10 cellular contexts compared by ENCODE assay signal in the genomic region with DNA sequence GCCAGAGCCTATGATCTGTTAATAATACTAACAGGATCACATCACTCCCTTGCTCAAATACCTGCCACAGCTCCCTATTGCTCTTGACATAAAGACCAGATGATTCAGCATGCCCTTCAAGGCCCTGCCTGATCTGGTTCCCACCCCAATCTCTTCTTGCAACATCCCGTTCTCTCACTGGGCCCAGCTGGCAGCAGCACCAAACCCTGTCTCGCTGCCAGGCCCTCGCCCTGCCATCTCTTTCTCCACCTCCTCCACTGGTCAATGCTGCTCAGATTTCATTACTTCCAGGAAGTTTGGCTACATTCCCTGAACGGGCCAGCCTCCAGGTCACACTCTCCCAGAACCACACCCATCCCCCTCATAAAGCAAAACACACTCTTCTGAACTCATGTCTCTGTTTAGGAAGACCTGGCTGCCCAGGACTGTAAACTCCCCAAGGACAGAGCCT. TPM values are rescaled to one million over a fixed set of nuclear protein-coding genes. Genes with fewer than 3 reads are reported as not detected.
DNase-seq lines count a peak whose midpoint lies in the region; ATAC-seq and TF ChIP-seq lines count a peak whose summit lies in the region.
"Had no signal": no experiment of that assay in that cellular context is flagged by ENCODE, and none has a peak within 500 bp of the region (broad histone marks: within the 10 kb centered on the region; RNA-seq: fewer than 3 reads in every experiment).

No MANE protein-coding gene starts in this region.

- H3K27me3 ChIP-seq in PC-3 (ENCODE audit: low read length): no peaks in the 10 kb centered on the region

- H3K27me3 Mint-ChIP-seq in progenitor cell of endocrine pancreas: no peaks in the 10 kb centered on the region

- DNase-seq in DMS79 (lab: John Stamatoyannopoulos, UW) (peak; percentile 32), PC-3 (peak; percentile 93), fibroblast of the aortic adventitia (ENCODE audit: low read depth) (peak; percentile 99), progenitor cell of endocrine pancreas (ENCODE audit: low spot score, unreplicated experiment) (no peak), GM20000 (ENCODE audit: low spot score) (no peak), germinal center (ENCODE audit: low spot score) (no peak), cerebellar nuclear complex (lab: John Stamatoyannopoulos, UW) (no peak)
- DNase-seq: activated CD4-positive, alpha-beta T cell treated with anti-CD3 and anti-CD28 coated beads, Interleukin-2, amount 50 U/mL, for 48 hours had no signal

- H3K4me3 Mint-ChIP-seq in progenitor cell of endocrine pancreas (ENCODE audit: low read depth): no peak overlapping the region

- no peaks in the 10 kb centered on the region for H3K9me3 Mint-ChIP-seq in progenitor cell of endocrine pancreas (ENCODE audit: low read depth)

- intact Hi-C loops in PC-3 (cut with micrococcal nuclease): no loop called here

- no peaks in the 10 kb centered on the region for H3K36me3 ChIP-seq in PC-3 (ENCODE audit: low read depth, low read length)

- BruUV-seq in PC-3 (replicated peaks; lab: Mats Ljungman, UMichigan): no TSS peak

- H3K9me2 ChIP-seq in PC-3 (replicated peaks; ENCODE audit: low read length): no peaks in the 10 kb centered on the region

- peak overlapping the region; percentile 39 for H3K27ac Mint-ChIP-seq in progenitor cell of endocrine pancreas

- peaks cover 10% of the 10 kb centered on the region for H3K4me1 ChIP-seq in PC-3 (ENCODE audit: insufficient read depth, low read length)

- H3K36me3 Mint-ChIP-seq in progenitor cell of endocrine pancreas (ENCODE audit: insufficient read depth): peaks cover 1% of the 10 kb centered on the region

- H3F3A ChIP-seq in PC-3 (ENCODE audit: low read length, unreplicated experiment): no peaks in the 10 kb centered on the region

- no peaks in the 10 kb centered on the region for H3K79me2 ChIP-seq in PC-3 (ENCODE audit: low read length)

- peak overlapping the region; percentile 53 for H3K4me2 ChIP-seq in PC-3 (ENCODE audit: low read length)

- H3K4me3 ChIP-seq in PC-3 (ENCODE audit: low read length) (no peak overlapping the region), fibroblast of the aortic adventitia (ENCODE audit: low read depth, low read length) (no peak overlapping the region)
- H3K4me3 ChIP-seq: GM12878 had no signal

- ATAC-seq in PC-3 (peak; percentile 97), HG02884 (IDR thresholded peaks at IDR 0.05; ENCODE audit: unreplicated experiment) (no peak)
- ATAC-seq: GM12878 had no signal

- no peaks in the 10 kb centered on the region for H3K9me3 ChIP-seq in PC-3 (ENCODE audit: low read length)

- TF ChIP-seq CTCF in PC-3 (conservative IDR thresholded peaks at IDR 0.05; ENCODE audit: low read depth, low read length) (no peak), fibroblast of the aortic adventitia (IDR thresholded peaks at IDR 0.05; ENCODE audit: insufficient read depth, low read length) (no peak), progenitor cell of endocrine pancreas (IDR thresholded peaks at IDR 0.05; ENCODE audit: unreplicated experiment) (no peak), GM20000 (IDR thresholded peaks at IDR 0.05; ENCODE audit: extremely low read depth, missing control alignments) (no peak)

- peak overlapping the region; percentile 41; the same call in 1 of the 2 replicates for H3K27ac ChIP-seq in PC-3 (ENCODE audit: low read length)

- H3K9ac ChIP-seq in PC-3 (ENCODE audit: low read length): no peak overlapping the region

- H2AFZ ChIP-seq in PC-3 (ENCODE audit: low read length): no peak overlapping the region

- H3K4me1 Mint-ChIP-seq in progenitor cell of endocrine pancreas (ENCODE audit: low read depth): peaks cover 24% of the 10 kb centered on the region

- POLR2A ChIA-PET in PC-3 (lab: Charles Lee; ENCODE audit: unreplicated experiment): no interaction called here

- CTCF ChIA-PET in PC-3 (lab: Charles Lee): no interaction called here

- no peaks in the 10 kb centered on the region for H4K20me1 ChIP-seq in PC-3 (ENCODE audit: low read length)

RNA-seq across cellular contexts. Expression of gene BCAT2, which starts 8.6 kb away (rescaled TPM):
- total RNA-seq in PC-3 (2014; rRNA removed) (41.1 and 50.0 TPM in 2 replicates), fibroblast of the aortic adventitia (ENCODE audit: low replicate concordance) (9.6 and 30.4 TPM in 2 replicates), progenitor cell of endocrine pancreas (61.0 and 70.0 TPM in 2 replicates)

RNA-seq across cellular contexts. Expression of gene HSD17B14, which starts 16.9 kb away (rescaled TPM):
- total RNA-seq in PC-3 (2014; rRNA removed) (15.0 and 15.4 TPM in 2 replicates), fibroblast of the aortic adventitia (ENCODE audit: low replicate concordance) (3.6 and 25.5 TPM in 2 replicates), progenitor cell of endocrine pancreas (20.5 and 22.1 TPM in 2 replicates)

RNA-seq across cellular contexts. Expression of gene PLEKHA4, which starts 49.0 kb away (rescaled TPM):
- 0.63 and 1.2 TPM in 2 replicates for total RNA-seq in PC-3 (2014; rRNA removed)
- total RNA-seq in fibroblast of the aortic adventitia (ENCODE audit: low replicate concordance): 28.9 and 44.0 TPM in 2 replicates
- 8.5 and 11.7 TPM in 2 replicates for total RNA-seq in progenitor cell of endocrine pancreas

RNA-seq across cellular contexts. Expression of gene PPP1R15A, which starts 52.8 kb away (rescaled TPM):
- total RNA-seq in PC-3 (2014; rRNA removed): 78.0 and 105 TPM in 2 replicates
- 45.8 and 53.6 TPM in 2 replicates for total RNA-seq in fibroblast of the aortic adventitia (ENCODE audit: low replicate concordance)
- 44.5 and 48.9 TPM in 2 replicates for total RNA-seq in progenitor cell of endocrine pancreas

Comparison
In these comparisons a context has a peak if more than half of its experiments do, and no peak if none do; other contexts are left out.
1. DNase-seq: peak in DMS79 (single experiment), PC-3 (single experiment) and fibroblast of the aortic adventitia (single experiment); none in progenitor cell of endocrine pancreas (single experiment), GM20000 (single experiment), germinal center (single experiment) and cerebellar nuclear complex (0 of 2).